In genomic region chr11:83252941-83253340, GRCh38 we compare ENCODE assay signal across 28 cellular contexts.
"Had no signal": no experiment of that assay in that cellular context is flagged by ENCODE, and none has a peak within 500 bp of the region (broad histone marks: within the 10 kb centered on the region; RNA-seq: fewer than 3 reads in every experiment).

No MANE protein-coding gene starts in this region.

- ATAC-seq: esophagus mucosa; gastrocnemius medialis; mucosa of descending colon; stimulated activated effector memory CD8-positive, alpha-beta T cell treated with anti-CD3 and anti-CD28 coated beads, Interleukin-12 subunit alpha, Interleukin-12 subunit beta, amount 100 ng/mL, for 72 hours had no signal

- H3K4me3 Mint-ChIP-seq: dendritic cell treated with granulocyte-macrophage colony-stimulating factor and Interleukin-4, amounts not matched to agents 40 ng/mL and 50 ng/mL, for 4 days; endodermal cell; mesothelial cell of epicardium; naive B cell; nephron; stimulated activated effector memory CD8-positive, alpha-beta T cell treated with anti-CD3 and anti-CD28 coated beads, Interleukin-12 subunit alpha, Interleukin-12 subunit beta, amount 100 ng/mL, for 72 hours had no signal

- H3K4me1 ChIP-seq: gastrocnemius medialis, prostate gland, right atrium auricular region, sigmoid colon, testis, upper lobe of left lung had no signal

- H3K27ac ChIP-seq: epithelial cell of prostate, gastrocnemius medialis, prostate gland, right atrium auricular region, sigmoid colon, stomach, testis, tibial nerve, upper lobe of left lung had no signal

- H3K27me3 ChIP-seq: gastrocnemius medialis, right atrium auricular region, sigmoid colon, stomach, testis, tibial nerve, upper lobe of left lung had no signal

- FAIRE-seq: colon, keratinocyte, urothelium cell line had no signal

- H3K36me3 ChIP-seq: gastrocnemius medialis, prostate gland, right atrium auricular region had no signal

- DNase-seq: effector CD8-positive, alpha-beta T cell; endodermal cell; foreskin fibroblast; gastrocnemius medialis; head of caudate nucleus; mesenchymal stem cell; mucosa of descending colon; naive B cell; nucleus accumbens; sigmoid colon; stimulated activated CD4-positive, alpha-beta T cell treated with anti-CD3 and anti-CD28 coated beads, Interleukin-2, amount 100 ng/mL, for 24 hours; stimulated activated CD4-positive, alpha-beta T cell treated with anti-CD3 and anti-CD28 coated beads, Interleukin-4, amount 100 ng/mL, for 24 hours; stimulated activated naive CD4-positive, alpha-beta T cell treated with Interleukin-2 at 50 U/mL for 16 hours; stomach; testis; upper lobe of left lung had no signal

- H3K9me3 ChIP-seq: gastrocnemius medialis, mucosa of descending colon, prostate gland, right atrium auricular region, sigmoid colon, stomach, testis, tibial nerve, upper lobe of left lung had no signal

- H3K4me1 Mint-ChIP-seq: endodermal cell, mesothelial cell of epicardium, nephron had no signal

- H3K27me3 Mint-ChIP-seq: dendritic cell treated with granulocyte-macrophage colony-stimulating factor and Interleukin-4, amounts not matched to agents 40 ng/mL and 50 ng/mL, for 4 days; naive B cell had no signal

- H3K36me3 Mint-ChIP-seq: mesothelial cell of epicardium, naive B cell had no signal

- H3K4me3 ChIP-seq: gastrocnemius medialis, mucosa of descending colon, prostate gland, right atrium auricular region, sigmoid colon, stomach, testis, tibial nerve, upper lobe of left lung had no signal

- H3K27ac Mint-ChIP-seq: dendritic cell treated with granulocyte-macrophage colony-stimulating factor and Interleukin-4, amounts not matched to agents 40 ng/mL and 50 ng/mL, for 4 days; endodermal cell; mesothelial cell of epicardium; nephron; stimulated activated effector memory CD8-positive, alpha-beta T cell treated with anti-CD3 and anti-CD28 coated beads, Interleukin-12 subunit alpha, Interleukin-12 subunit beta, amount 100 ng/mL, for 72 hours had no signal
